Comparison of ENCODE assay signal across 1 cellular context in the genomic region with DNA sequence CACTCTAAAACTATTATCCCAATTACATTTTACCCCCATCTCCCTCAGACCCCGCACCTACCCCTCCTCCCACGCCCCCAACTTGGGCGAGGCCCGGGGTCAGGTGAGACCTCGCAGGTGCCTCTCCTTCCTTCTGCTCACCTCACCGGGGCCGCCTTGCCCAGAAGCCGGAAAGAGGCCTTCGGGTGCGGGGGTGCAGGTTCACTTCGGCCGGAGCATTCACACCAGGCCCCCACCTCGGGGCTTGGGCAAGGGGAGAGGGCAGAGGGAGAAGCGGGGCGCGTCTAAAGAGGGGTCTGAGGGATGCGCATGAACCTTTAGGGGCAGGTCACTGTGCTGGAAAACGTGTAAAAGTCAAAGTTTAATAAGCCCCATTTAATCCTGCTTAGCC.
TF ChIP-seq lines count a peak whose summit lies in the region.

No MANE protein-coding gene starts in this region.

TF ChIP-seq in GM23338, 12 proteins besides CTCF, POLR2A, EP300 and RAD21 (continued from another document):
- TF ChIP-seq, protein P1, sequence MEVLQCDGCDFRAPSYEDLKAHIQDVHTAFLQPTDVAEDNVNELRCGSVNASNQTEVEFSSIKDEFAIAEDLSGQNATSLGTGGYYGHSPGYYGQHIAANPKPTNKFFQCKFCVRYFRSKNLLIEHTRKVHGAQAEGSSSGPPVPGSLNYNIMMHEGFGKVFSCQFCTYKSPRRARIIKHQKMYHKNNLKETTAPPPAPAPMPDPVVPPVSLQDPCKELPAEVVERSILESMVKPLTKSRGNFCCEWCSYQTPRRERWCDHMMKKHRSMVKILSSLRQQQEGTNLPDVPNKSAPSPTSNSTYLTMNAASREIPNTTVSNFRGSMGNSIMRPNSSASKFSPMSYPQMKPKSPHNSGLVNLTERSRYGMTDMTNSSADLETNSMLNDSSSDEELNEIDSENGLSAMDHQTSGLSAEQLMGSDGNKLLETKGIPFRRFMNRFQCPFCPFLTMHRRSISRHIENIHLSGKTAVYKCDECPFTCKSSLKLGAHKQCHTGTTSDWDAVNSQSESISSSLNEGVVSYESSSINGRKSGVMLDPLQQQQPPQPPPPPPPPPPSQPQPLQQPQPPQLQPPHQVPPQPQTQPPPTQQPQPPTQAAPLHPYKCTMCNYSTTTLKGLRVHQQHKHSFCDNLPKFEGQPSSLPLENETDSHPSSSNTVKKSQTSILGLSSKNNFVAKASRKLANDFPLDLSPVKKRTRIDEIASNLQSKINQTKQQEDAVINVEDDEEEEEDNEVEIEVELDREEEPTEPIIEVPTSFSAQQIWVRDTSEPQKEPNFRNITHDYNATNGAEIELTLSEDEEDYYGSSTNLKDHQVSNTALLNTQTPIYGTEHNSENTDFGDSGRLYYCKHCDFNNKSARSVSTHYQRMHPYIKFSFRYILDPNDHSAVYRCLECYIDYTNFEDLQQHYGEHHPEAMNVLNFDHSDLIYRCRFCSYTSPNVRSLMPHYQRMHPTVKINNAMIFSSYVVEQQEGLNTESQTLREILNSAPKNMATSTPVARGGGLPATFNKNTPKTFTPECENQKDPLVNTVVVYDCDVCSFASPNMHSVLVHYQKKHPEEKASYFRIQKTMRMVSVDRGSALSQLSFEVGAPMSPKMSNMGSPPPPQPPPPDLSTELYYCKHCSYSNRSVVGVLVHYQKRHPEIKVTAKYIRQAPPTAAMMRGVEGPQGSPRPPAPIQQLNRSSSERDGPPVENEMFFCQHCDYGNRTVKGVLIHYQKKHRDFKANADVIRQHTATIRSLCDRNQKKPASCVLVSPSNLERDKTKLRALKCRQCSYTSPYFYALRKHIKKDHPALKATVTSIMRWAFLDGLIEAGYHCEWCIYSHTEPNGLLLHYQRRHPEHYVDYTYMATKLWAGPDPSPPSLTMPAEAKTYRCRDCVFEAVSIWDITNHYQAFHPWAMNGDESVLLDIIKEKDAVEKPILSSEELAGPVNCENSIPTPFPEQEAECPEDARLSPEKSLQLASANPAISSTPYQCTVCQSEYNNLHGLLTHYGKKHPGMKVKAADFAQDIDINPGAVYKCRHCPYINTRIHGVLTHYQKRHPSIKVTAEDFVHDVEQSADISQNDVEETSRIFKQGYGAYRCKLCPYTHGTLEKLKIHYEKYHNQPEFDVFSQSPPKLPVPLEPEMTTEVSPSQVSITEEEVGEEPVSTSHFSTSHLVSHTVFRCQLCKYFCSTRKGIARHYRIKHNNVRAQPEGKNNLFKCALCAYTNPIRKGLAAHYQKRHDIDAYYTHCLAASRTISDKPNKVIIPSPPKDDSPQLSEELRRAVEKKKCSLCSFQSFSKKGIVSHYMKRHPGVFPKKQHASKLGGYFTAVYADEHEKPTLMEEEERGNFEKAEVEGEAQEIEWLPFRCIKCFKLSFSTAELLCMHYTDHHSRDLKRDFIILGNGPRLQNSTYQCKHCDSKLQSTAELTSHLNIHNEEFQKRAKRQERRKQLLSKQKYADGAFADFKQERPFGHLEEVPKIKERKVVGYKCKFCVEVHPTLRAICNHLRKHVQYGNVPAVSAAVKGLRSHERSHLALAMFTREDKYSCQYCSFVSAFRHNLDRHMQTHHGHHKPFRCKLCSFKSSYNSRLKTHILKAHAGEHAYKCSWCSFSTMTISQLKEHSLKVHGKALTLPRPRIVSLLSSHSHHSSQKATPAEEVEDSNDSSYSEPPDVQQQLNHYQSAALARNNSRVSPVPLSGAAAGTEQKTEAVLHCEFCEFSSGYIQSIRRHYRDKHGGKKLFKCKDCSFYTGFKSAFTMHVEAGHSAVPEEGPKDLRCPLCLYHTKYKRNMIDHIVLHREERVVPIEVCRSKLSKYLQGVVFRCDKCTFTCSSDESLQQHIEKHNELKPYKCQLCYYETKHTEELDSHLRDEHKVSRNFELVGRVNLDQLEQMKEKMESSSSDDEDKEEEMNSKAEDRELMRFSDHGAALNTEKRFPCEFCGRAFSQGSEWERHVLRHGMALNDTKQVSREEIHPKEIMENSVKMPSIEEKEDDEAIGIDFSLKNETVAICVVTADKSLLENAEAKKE (CRISPR knock-in tag; IDR thresholded peaks at IDR 0.05) = no peak
- TF ChIP-seq REST (IDR thresholded peaks at IDR 0.05; ENCODE audit: unreplicated experiment) = no peak
- no peak for TF ChIP-seq JUNB (IDR thresholded peaks at IDR 0.05; ENCODE audit: unreplicated experiment)
- TF ChIP-seq ZNF114 (CRISPR knock-in tag; IDR thresholded peaks at IDR 0.05) = no peak
- TF ChIP-seq, protein P2, sequence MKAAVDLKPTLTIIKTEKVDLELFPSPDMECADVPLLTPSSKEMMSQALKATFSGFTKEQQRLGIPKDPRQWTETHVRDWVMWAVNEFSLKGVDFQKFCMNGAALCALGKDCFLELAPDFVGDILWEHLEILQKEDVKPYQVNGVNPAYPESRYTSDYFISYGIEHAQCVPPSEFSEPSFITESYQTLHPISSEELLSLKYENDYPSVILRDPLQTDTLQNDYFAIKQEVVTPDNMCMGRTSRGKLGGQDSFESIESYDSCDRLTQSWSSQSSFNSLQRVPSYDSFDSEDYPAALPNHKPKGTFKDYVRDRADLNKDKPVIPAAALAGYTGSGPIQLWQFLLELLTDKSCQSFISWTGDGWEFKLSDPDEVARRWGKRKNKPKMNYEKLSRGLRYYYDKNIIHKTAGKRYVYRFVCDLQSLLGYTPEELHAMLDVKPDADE (IDR thresholded peaks at IDR 0.05) = no peak
- TF ChIP-seq ZNF331 (CRISPR knock-in tag; IDR thresholded peaks at IDR 0.05; ENCODE audit: low read depth) = no peak
- TF ChIP-seq EZH2 (IDR thresholded peaks at IDR 0.05; ENCODE audit: low read depth, unreplicated experiment) = no peak
